In the genomic region with DNA sequence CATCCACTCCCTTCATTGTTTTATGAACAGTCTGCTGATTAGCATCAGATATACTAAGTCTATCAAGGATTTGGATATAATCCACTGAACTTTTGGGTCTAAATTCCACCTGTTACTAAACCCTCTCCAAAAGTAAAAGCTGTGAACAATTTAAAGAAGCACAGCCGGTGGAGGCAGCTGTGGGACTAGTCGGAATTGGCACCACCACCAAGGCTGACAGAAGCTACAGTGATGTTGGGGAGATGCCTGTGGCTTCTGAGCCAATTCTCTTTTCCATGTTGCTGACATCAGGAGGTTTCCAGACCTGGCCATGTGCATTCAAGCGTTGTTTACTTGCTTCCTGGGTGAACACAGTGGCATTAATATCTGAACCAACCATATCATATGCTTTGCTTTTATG, we compare ENCODE assay signal across 19 cellular contexts.
"Had no signal": no experiment of that assay in that cellular context is flagged by ENCODE, and none has a peak within 500 bp of the region (broad histone marks: within the 10 kb centered on the region; RNA-seq: fewer than 3 reads in every experiment).

No MANE protein-coding gene starts in this region.

- DNase-seq: colonic mucosa; cortex of kidney; dermis blood vessel endothelial cell; dorsolateral prefrontal cortex; effector CD4-positive, alpha-beta T cell; effector CD8-positive, alpha-beta T cell; effector memory CD4-positive, alpha-beta T cell; effector memory CD8-positive, alpha-beta T cell; endodermal cell; erythroblast; esophagus squamous epithelium; foreskin fibroblast; foreskin keratinocyte; foreskin melanocyte; gastrocnemius medialis; glutamatergic neuron; head of caudate nucleus; heart left ventricle; heart right ventricle had no signal
